36 cellular contexts compared by ENCODE assay signal in the genomic region with DNA sequence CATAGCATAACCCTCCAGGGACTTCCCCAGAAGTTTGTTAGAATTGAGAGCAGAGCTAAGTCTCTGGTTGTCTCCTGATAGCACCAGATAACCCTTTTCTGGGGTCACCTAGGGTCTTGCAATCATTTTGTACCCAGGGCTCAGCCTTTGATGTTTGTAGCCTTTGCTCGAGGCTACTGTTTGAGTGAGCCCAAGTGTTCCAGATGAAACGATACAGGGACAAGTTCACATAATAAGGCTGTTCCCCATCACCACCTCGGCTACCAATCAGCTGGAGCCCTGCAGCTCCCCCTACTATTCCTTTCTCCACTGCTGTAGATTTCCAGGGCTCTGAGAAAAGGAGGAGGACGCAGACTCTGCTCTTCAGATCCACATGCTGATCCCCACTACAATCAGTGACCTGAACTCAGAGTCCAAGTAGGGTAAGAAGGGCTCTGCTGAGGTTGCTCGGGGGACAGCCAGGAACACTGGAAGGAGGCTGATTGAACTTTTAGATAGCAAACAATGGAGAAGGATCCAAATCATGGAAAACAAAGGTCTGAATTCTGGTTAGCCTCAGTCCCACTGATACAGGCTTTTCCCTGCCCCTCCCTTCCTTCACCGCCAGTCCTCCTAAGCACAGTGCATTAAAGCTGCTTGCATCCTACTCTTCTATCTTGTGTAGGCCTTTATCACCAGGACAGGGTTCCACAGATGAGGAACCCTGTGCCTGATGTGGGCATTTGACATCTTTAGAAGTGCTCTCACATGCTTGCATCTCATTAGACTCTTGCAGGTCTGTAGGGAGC. TPM values are rescaled to one million over a fixed set of nuclear protein-coding genes. Genes with fewer than 3 reads are reported as not detected.
"Had no signal": no experiment of that assay in that cellular context is flagged by ENCODE, and none has a peak within 500 bp of the region (broad histone marks: within the 10 kb centered on the region; RNA-seq: fewer than 3 reads in every experiment).

A gene with protein sequence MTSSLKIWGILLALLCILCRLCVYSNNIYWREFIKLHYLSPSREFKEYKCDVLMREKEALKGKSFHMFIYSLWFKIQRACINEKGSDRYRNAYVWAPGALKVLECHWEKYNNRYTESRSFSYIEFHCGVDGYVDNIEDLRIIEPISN (plus strand): TSS at position 317 of the 788 bp plus-strand sequence. CDS start 1,694 bp downstream, outside the sequence.

- H3K9me3 ChIP-seq: adrenal gland, ascending aorta, esophagus muscularis mucosa, gastrocnemius medialis, heart left ventricle had no signal

- H3K4me1 Mint-ChIP-seq: central memory CD8-positive, alpha-beta T cell had no signal

- H3K9me3 Mint-ChIP-seq: activated B cell treated with CpG ODN at 0.5 μM for 24 hours; activated CD8-positive, alpha-beta T cell treated with anti-CD3 and anti-CD28 coated beads for 36 hours; central memory CD8-positive, alpha-beta T cell; effector memory CD8-positive, alpha-beta T cell had no signal

- H3K27ac ChIP-seq: adrenal gland, ascending aorta, brain microvascular endothelial cell, coronary artery, esophagus muscularis mucosa, foreskin keratinocyte, gastrocnemius medialis, heart left ventricle, WERI-Rb-1 had no signal

- DNase-seq: activated B cell treated with CpG ODN at 0.5 μM for 24 hours; activated CD4-positive, alpha-beta T cell treated with anti-CD3 and anti-CD28 coated beads for 48 hours; activated CD4-positive, alpha-beta T cell treated with anti-CD3 and anti-CD28 coated beads, Interleukin-2, amount 50 U/mL, for 1 hour; activated CD4-positive, alpha-beta T cell treated with anti-CD3 and anti-CD28 coated beads, Interleukin-2, amount 50 U/mL, for 48 hours; activated CD8-positive, alpha-beta memory T cell treated with anti-CD3 and anti-CD28 coated beads for 24 hours; activated CD8-positive, alpha-beta memory T cell treated with anti-CD3 and anti-CD28 coated beads, Interleukin-2, amount 50 U/mL, for 4 hours; activated CD8-positive, alpha-beta T cell treated with anti-CD3 and anti-CD28 coated beads for 36 hours; activated effector memory CD4-positive, alpha-beta T cell treated with Interleukin-2 at 50 U/mL for 16 hours; activated gamma-delta T cell treated with Interleukin-2 at 50 U/mL for 16 hours; activated naive CD4-positive, alpha-beta T cell treated with anti-CD3 and anti-CD28 coated beads, Interleukin-2, amount 50 U/mL, for 16 hours; activated naive CD4-positive, alpha-beta T cell treated with Interleukin-2 at 50 U/mL for 16 hours; activated T-cell treated with anti-CD3 and anti-CD28 coated beads, Interleukin-2, amount 50 U/mL, for 1 hour; activated T-cell treated with anti-CD3 and anti-CD28 coated beads, Interleukin-2, amount 50 U/mL, for 48 hours; adrenal gland; brain microvascular endothelial cell; dermis blood vessel endothelial cell; effector CD4-positive, alpha-beta T cell; effector memory CD8-positive, alpha-beta T cell; erythroblast; foreskin keratinocyte; gastrocnemius medialis; glutamatergic neuron; heart left ventricle; T-helper 2 cell; WERI-Rb-1 had no signal

- FAIRE-seq: bronchial epithelial cell, TTC549 had no signal

- H3K27me3 ChIP-seq: adrenal gland, ascending aorta, brain microvascular endothelial cell, esophagus muscularis mucosa, foreskin keratinocyte, gastrocnemius medialis, heart left ventricle had no signal

- H3K4me3 Mint-ChIP-seq: activated B cell treated with CpG ODN at 0.5 μM for 24 hours; activated CD8-positive, alpha-beta T cell treated with anti-CD3 and anti-CD28 coated beads for 36 hours; activated naive CD8-positive, alpha-beta T cell; central memory CD8-positive, alpha-beta T cell; effector memory CD8-positive, alpha-beta T cell had no signal

- ATAC-seq: activated CD4-positive, CD25-positive, alpha-beta regulatory T cell treated with anti-CD3 and anti-CD28 coated beads, Interleukin-2, amount 50 U/mL, for 24 hours; activated CD8-positive, alpha-beta T cell treated with anti-CD3 and anti-CD28 coated beads for 36 hours; effector memory CD8-positive, alpha-beta T cell; foreskin keratinocyte; gastrocnemius medialis; heart left ventricle had no signal

- H3K4me1 ChIP-seq: adrenal gland, ascending aorta, esophagus muscularis mucosa, foreskin keratinocyte, gastrocnemius medialis, heart left ventricle had no signal

- H3K4me3 ChIP-seq: adrenal gland, ascending aorta, coronary artery, esophagus muscularis mucosa, gastrocnemius medialis, heart left ventricle had no signal

- H3K36me3 ChIP-seq: adrenal gland, ascending aorta, brain microvascular endothelial cell, esophagus muscularis mucosa, gastrocnemius medialis, heart left ventricle, WERI-Rb-1 had no signal

- H3K36me3 Mint-ChIP-seq: activated naive CD8-positive, alpha-beta T cell had no signal

- H3K27ac Mint-ChIP-seq: activated B cell treated with CpG ODN at 0.5 μM for 24 hours; activated CD8-positive, alpha-beta T cell treated with anti-CD3 and anti-CD28 coated beads for 36 hours; activated naive CD8-positive, alpha-beta T cell; effector memory CD8-positive, alpha-beta T cell had no signal

RNA-seq across cellular contexts. Expression of the gene that starts here (rescaled TPM):
- total RNA-seq: activated B cell treated with CpG ODN at 0.5 μM for 24 hours; activated CD8-positive, alpha-beta T cell treated with anti-CD3 and anti-CD28 coated beads for 36 hours; adrenal gland; ascending aorta; bronchial epithelial cell; cardiac septum; cerebellum; dermis blood vessel endothelial cell; esophagus muscularis mucosa; foreskin keratinocyte; gastrocnemius medialis; heart left ventricle; T-helper 1 cell treated with Interleukin-12 subunit alpha and Interleukin-12 subunit beta and Interleukin-4 antibody, amounts not matched to agents 30 ng/mL and 1 ng/mL, for 36 hours had no signal
- polyA plus RNA-seq: adrenal gland, foreskin keratinocyte, heart left ventricle had no signal
